In genomic region chr1:54094001-54094729, GRCh38 we compare ENCODE assay signal across 21 cellular contexts. TPM values are rescaled to one million over a fixed set of nuclear protein-coding genes. Genes with fewer than 3 reads are reported as not detected.
A peak's percentile ranks its signal among the peaks of the same experiment; 100 is the strongest.
DNase-seq lines count a peak whose midpoint lies in the region; ATAC-seq, FAIRE-seq and TF ChIP-seq lines count a peak whose summit lies in the region.
"Had no signal": no experiment of that assay in that cellular context is flagged by ENCODE, and none has a peak within 500 bp of the region (broad histone marks: within the 10 kb centered on the region; RNA-seq: fewer than 3 reads in every experiment).

No MANE protein-coding gene starts in this region.

- ATAC-seq in CD8-positive, alpha-beta T cell, result no peak
- ATAC-seq in HepG2 (peak; percentile 81), HG02981 (IDR thresholded peaks at IDR 0.05; ENCODE audit: unreplicated experiment) (no peak), GM19351 (IDR thresholded peaks at IDR 0.05; ENCODE audit: unreplicated experiment) (no peak)
- ATAC-seq: A549, GM23338, Panc1 had no signal

- no peaks in the 10 kb centered on the region for H3K9me3 ChIP-seq in CD8-positive, alpha-beta T cell (ENCODE audit: low read length)
- H3K9me3 ChIP-seq in HepG2 (ENCODE audit: low read length) (no peaks in the 10 kb centered on the region), prostate gland (no peaks in the 10 kb centered on the region)
- H3K9me3 ChIP-seq: A549 had no signal

- no peak overlapping the region for H2AFZ ChIP-seq in HepG2 (ENCODE audit: low read length)
- H2AFZ ChIP-seq: GM23338 had no signal

- peaks cover 64% of the 10 kb centered on the region for H3K36me3 Mint-ChIP-seq in CD8-positive, alpha-beta T cell
- peaks cover 7% of the 10 kb centered on the region for H3K36me3 Mint-ChIP-seq in chondrocyte (ENCODE audit: low read depth)

- intact Hi-C loops in CD8-positive, alpha-beta T cell (cut with DNase I, micrococcal nuclease), result no loop called here
- intact Hi-C loops in HepG2 (cut with micrococcal nuclease; ENCODE audit: unreplicated experiment) (no loop called here), prostate gland (cut with DNase I) (no loop called here)

- no peaks in the 10 kb centered on the region for H3K4me1 ChIP-seq in CD8-positive, alpha-beta T cell (ENCODE audit: insufficient read depth, low read length)
- peaks cover 38% of the 10 kb centered on the region for H3K4me1 ChIP-seq in HepG2 (ENCODE audit: insufficient read depth, low read length)
- no peaks in the 10 kb centered on the region for H3K4me1 ChIP-seq in prostate gland (replicated peaks)

- CTCF ChIA-PET in CD8-positive, alpha-beta T cell (lab: Charles Lee), result no interaction called here
- CTCF ChIA-PET in HepG2 (lab: Yijun Ruan, JAX; ENCODE audit: low intra/inter-chr PET ratio, low total read pairs), result interaction anchor here (0.8 kb wide), 1 partner anchor 24 kb away, joined by 3 read pairs; no protein-coding TSS in a partner anchor

- TF ChIP-seq EP300 in HepG2 (IDR thresholded peaks at IDR 0.05; ENCODE audit: low read depth in 2 of 2, low read length in 2 of 2) (no peak), HepG2 (CRISPR knock-in tag; IDR thresholded peaks at IDR 0.05; ENCODE audit: borderline replicate concordance) (no peak)

- peaks cover 8% of the 10 kb centered on the region for H3K36me3 ChIP-seq in CD8-positive, alpha-beta T cell (ENCODE audit: insufficient read depth, low read length)
- H3K36me3 ChIP-seq in bronchial epithelial cell (ENCODE audit: control insufficient read depth, insufficient read depth, low read length), result peaks cover 2% of the 10 kb centered on the region
- H3K36me3 ChIP-seq in HepG2 (replicated peaks in 1 of 2; ENCODE audit: control insufficient read depth in 1 of 2, insufficient read depth in 2 of 2, low read length in 2 of 2), result peaks cover 0 to 9% of the 10 kb centered on the region in 2 experiments; a peak in 3 of 5 replicates
- no peaks in the 10 kb centered on the region for H3K36me3 ChIP-seq in prostate gland

- TF ChIP-seq CTCF in CD8-positive, alpha-beta T cell (IDR thresholded peaks at IDR 0.05), result no peak
- TF ChIP-seq CTCF in bronchial epithelial cell (IDR thresholded peaks at IDR 0.05; ENCODE audit: insufficient read depth, low read length, severe bottlenecking) (no peak), HepG2 (CRISPR knock-in tag; IDR thresholded peaks at IDR 0.05) (no peak), prostate gland (IDR thresholded peaks at IDR 0.05) (no peak), chondrocyte (IDR thresholded peaks at IDR 0.05) (no peak)

- POLR2A ChIA-PET in CD8-positive, alpha-beta T cell (lab: Charles Lee), result no interaction called here
- POLR2A ChIA-PET in HepG2 (lab: Yijun Ruan, JAX), result no interaction called here

- peak overlapping the region; percentile 68 for H3K27ac Mint-ChIP-seq in CD8-positive, alpha-beta T cell
- H3K27ac Mint-ChIP-seq in chondrocyte (ENCODE audit: unreplicated experiment), result no peak overlapping the region
- H3K27ac Mint-ChIP-seq: GM23338 had no signal

- H3K27me3 Mint-ChIP-seq in CD8-positive, alpha-beta T cell (ENCODE audit: low read depth), result no peaks in the 10 kb centered on the region
- H3K27me3 Mint-ChIP-seq in chondrocyte (ENCODE audit: low read depth), result no peaks in the 10 kb centered on the region

- no peaks in the 10 kb centered on the region for H3K27me3 ChIP-seq in CD8-positive, alpha-beta T cell (ENCODE audit: insufficient read depth, low read length)
- no peaks in the 10 kb centered on the region for H3K27me3 ChIP-seq in bronchial epithelial cell (ENCODE audit: control insufficient read depth, insufficient read depth, low read length)
- no peaks in the 10 kb centered on the region for H3K27me3 ChIP-seq in HepG2 (ENCODE audit: control insufficient read depth in 1 of 2, insufficient read depth in 2 of 2, low read length in 2 of 2)
- no peaks in the 10 kb centered on the region for H3K27me3 ChIP-seq in prostate gland (replicated peaks; ENCODE audit: insufficient read depth)

- no TSS peak for BruUV-seq in HepG2 (replicated peaks; lab: Mats Ljungman, UMichigan)

- H3K79me2 ChIP-seq in HepG2 (ENCODE audit: insufficient read depth, low read length), result no peaks in the 10 kb centered on the region

- no peak overlapping the region for H3K27ac ChIP-seq in CD8-positive, alpha-beta T cell (ENCODE audit: low read depth, low read length)
- H3K27ac ChIP-seq in HepG2 (ENCODE audit: extremely low read length, insufficient read depth, low read length), result peak overlapping the region; percentile 38
- peak overlapping the region; percentile 22 to 58 for H3K27ac ChIP-seq in prostate gland
- H3K27ac ChIP-seq: A549, KMS-11 had no signal

- no peaks in the 10 kb centered on the region for H3K4me1 Mint-ChIP-seq in CD8-positive, alpha-beta T cell (ENCODE audit: low read depth)
- H3K4me1 Mint-ChIP-seq in chondrocyte (ENCODE audit: low read depth), result no peaks in the 10 kb centered on the region

- H3K4me3 ChIP-seq in CD8-positive, alpha-beta T cell (ENCODE audit: low read depth, low read length), result no peak overlapping the region
- H3K4me3 ChIP-seq in bronchial epithelial cell (ENCODE audit: low read depth, low read length), result no peak overlapping the region
- H3K4me3 ChIP-seq in HepG2 (replicated peaks in 1 of 3; ENCODE audit: insufficient read depth in 1 of 3, low read depth in 2 of 3, low read length in 3 of 3), result no peak overlapping the region
- no peak overlapping the region for H3K4me3 ChIP-seq in prostate gland
- H3K4me3 ChIP-seq: A549, GM23338 had no signal

- H3K9ac ChIP-seq in HepG2 (ENCODE audit: insufficient read depth, low read depth, low read length), result no peak overlapping the region
- H3K9ac ChIP-seq: KMS-11 had no signal

- peak; percentile 86 for FAIRE-seq in bronchial epithelial cell (lab: Jason Lieb, UNC)
- FAIRE-seq in HepG2 (lab: Jason Lieb, UNC), result peak; percentile 63
- FAIRE-seq: A549, GM12892 had no signal

- H3K4me3 Mint-ChIP-seq in CD8-positive, alpha-beta T cell, result no peak overlapping the region
- H3K4me3 Mint-ChIP-seq in chondrocyte (ENCODE audit: unreplicated experiment), result no peak overlapping the region
- H3K4me3 Mint-ChIP-seq: GM23338 had no signal

- 72% methylated on average over 4 of the region's 4 CpGs for WGBS in HepG2 (ENCODE audit: low lambda C conversion rate)
- 87% methylated on average over 4 of the region's 4 CpGs for WGBS in prostate gland

- in situ Hi-C loops in HepG2 (cut with HindIII; ENCODE audit: extremely low pct_ligation_motif_present, low pct_unique_long_range_greater_than_20kb), result no loop called here

- TF ChIP-seq POLR2A in HepG2 (IDR thresholded peaks at IDR 0.05; ENCODE audit: insufficient read depth in 1 of 2, low read depth in 2 of 2, low read length in 2 of 2) (no peak), prostate gland (IDR thresholded peaks at IDR 0.05) (no peak)

- no peaks in the 10 kb centered on the region for H3K9me3 Mint-ChIP-seq in CD8-positive, alpha-beta T cell
- no peaks in the 10 kb centered on the region for H3K9me3 Mint-ChIP-seq in chondrocyte (ENCODE audit: low read depth)
- H3K9me3 Mint-ChIP-seq: GM23338 had no signal

- no peak for DNase-seq in CD8-positive, alpha-beta T cell
- DNase-seq in bronchial epithelial cell (ENCODE audit: low read depth), result peak; percentile 15
- DNase-seq in HepG2 (ENCODE audit: low spot score), result peak; percentile 24
- no peak for DNase-seq in prostate gland (ENCODE audit: low spot score)
- no peak for DNase-seq in NCI-H526 (lab: John Stamatoyannopoulos, UW)
- DNase-seq in chondrocyte (ENCODE audit: low spot score), result no peak
- DNase-seq: DND-41, GDM1, NCI-H1105, NCI-H187, NCI-H446 treated with DMSO at 0.1 percent for 48 hours, NCI-H82, SHP77 had no signal

- H3K4me2 ChIP-seq in HepG2 (ENCODE audit: low read depth, low read length), result peak overlapping the region; percentile 8; the same call in 1 of the 2 replicates
- H3K4me2 ChIP-seq: A549, GM23338, KMS-11 had no signal

- no peak for TF ChIP-seq RAD21 in HepG2 (CRISPR knock-in tag; IDR thresholded peaks at IDR 0.05)

- H4K20me1 ChIP-seq in HepG2 (ENCODE audit: insufficient read depth, low read length), result no peaks in the 10 kb centered on the region

RNA-seq across cellular contexts. Expression of gene TCEANC2, which starts 40.8 kb away (rescaled TPM):
- 1 to 10 TPM; 1.8 to 2.1 TPM for total RNA-seq in CD8-positive, alpha-beta T cell
- total RNA-seq in bronchial epithelial cell, result 2.4 and 3.6 TPM in 2 replicates
- total RNA-seq in HepG2 (2016; rRNA removed; fragmentation: Illumina TruSeq; extraction: Trizol), result 5.0 and 6.1 TPM in 2 replicates
- 0.51 and 0.88 TPM in 2 replicates for total RNA-seq in HepG2 (2016; cell fraction: cytosol; rRNA removed; fragmentation: Illumina TruSeq; extraction: Trizol; ENCODE audit: low read depth)
- 4.8 and 6.8 TPM in 2 replicates for total RNA-seq in HepG2 (2016; cell fraction: insoluble cytoplasmic fraction; rRNA removed; fragmentation: Illumina TruSeq; extraction: Trizol)
- total RNA-seq in HepG2 (2016; cell fraction: membrane; rRNA removed; fragmentation: Illumina TruSeq; extraction: Trizol), result 1.6 and 1.8 TPM in 2 replicates
- total RNA-seq in HepG2 (2016; cell fraction: nucleus; rRNA removed; fragmentation: Illumina TruSeq; extraction: Trizol), result 2.0 and 3.7 TPM in 2 replicates
- polyA plus RNA-seq in HepG2 (2011; rRNA removed), result 3.6 and 3.8 TPM in 2 replicates
- 2.2 and 2.3 TPM in 2 replicates for polyA plus RNA-seq in HepG2 (2011; cell fraction: cytosol; rRNA removed)
- polyA plus RNA-seq in HepG2 (2011; cell fraction: nucleus; rRNA removed), result 3.6 and 4.3 TPM in 2 replicates
- 1.6 and 2.4 TPM in 2 replicates for polyA plus RNA-seq in HepG2 (2012)
- 0.37 and 0.94 TPM in 2 replicates for polyA plus RNA-seq in HepG2 (2016; cell fraction: cytosol; fragmentation: Illumina TruSeq; extraction: Trizol; ENCODE audit: low read depth)
- polyA plus RNA-seq in HepG2 (2016; cell fraction: insoluble cytoplasmic fraction; fragmentation: Illumina TruSeq; extraction: Trizol; ENCODE audit: low read depth), result 5.2 and 8.7 TPM in 2 replicates
- 1.3 and 1.5 TPM in 2 replicates for polyA plus RNA-seq in HepG2 (2016; cell fraction: membrane; fragmentation: Illumina TruSeq; extraction: Trizol; ENCODE audit: low read depth)
- polyA plus RNA-seq in HepG2 (2016; cell fraction: nucleus; fragmentation: Illumina TruSeq; extraction: Trizol; ENCODE audit: insufficient read depth, low read depth), result 3.7 and 5.4 TPM in 2 replicates
- polyA minus RNA-seq in HepG2 (2011; rRNA and poly(A)+ RNA removed; ENCODE audit: low replicate concordance), result 4.6 and 9.1 TPM in 2 replicates
- polyA minus RNA-seq in HepG2 (2011; cell fraction: cytosol; rRNA and poly(A)+ RNA removed), result 1.5 and 2.2 TPM in 2 replicates
- 4.4 and 5.6 TPM in 2 replicates for polyA minus RNA-seq in HepG2 (2011; cell fraction: nucleus; rRNA and poly(A)+ RNA removed)
- total RNA-seq in prostate gland, result 1 to 10 TPM; 2.5 to 5.0 TPM
- 3.6 to 4.8 TPM (median 3.9 TPM) in 3 replicates for total RNA-seq in chondrocyte

RNA-seq across cellular contexts. Expression of gene TMEM59, which starts 41.2 kb away (rescaled TPM):
- total RNA-seq in CD8-positive, alpha-beta T cell, result 100 to 1,000 TPM; 125 to 142 TPM
- 191 and 315 TPM in 2 replicates for total RNA-seq in bronchial epithelial cell
- total RNA-seq in HepG2 (2016; rRNA removed; fragmentation: Illumina TruSeq; extraction: Trizol), result 98.2 and 147 TPM in 2 replicates
- total RNA-seq in HepG2 (2016; cell fraction: cytosol; rRNA removed; fragmentation: Illumina TruSeq; extraction: Trizol; ENCODE audit: low read depth), result 69.6 and 74.1 TPM in 2 replicates
- 103 and 155 TPM in 2 replicates for total RNA-seq in HepG2 (2016; cell fraction: insoluble cytoplasmic fraction; rRNA removed; fragmentation: Illumina TruSeq; extraction: Trizol)
- 71.1 and 72.1 TPM in 2 replicates for total RNA-seq in HepG2 (2016; cell fraction: membrane; rRNA removed; fragmentation: Illumina TruSeq; extraction: Trizol)
- 118 and 122 TPM in 2 replicates for total RNA-seq in HepG2 (2016; cell fraction: nucleus; rRNA removed; fragmentation: Illumina TruSeq; extraction: Trizol)
- 354 and 363 TPM in 2 replicates for polyA plus RNA-seq in HepG2 (2011; rRNA removed)
- polyA plus RNA-seq in HepG2 (2011; cell fraction: cytosol; rRNA removed), result 200 and 292 TPM in 2 replicates
- 51.7 and 67.8 TPM in 2 replicates for polyA plus RNA-seq in HepG2 (2011; cell fraction: nucleus; rRNA removed)
- polyA plus RNA-seq in HepG2 (2012), result 215 and 233 TPM in 2 replicates
- 60.3 and 66.9 TPM in 2 replicates for polyA plus RNA-seq in HepG2 (2016; cell fraction: cytosol; fragmentation: Illumina TruSeq; extraction: Trizol; ENCODE audit: low read depth)
- 85.0 and 92.7 TPM in 2 replicates for polyA plus RNA-seq in HepG2 (2016; cell fraction: insoluble cytoplasmic fraction; fragmentation: Illumina TruSeq; extraction: Trizol; ENCODE audit: low read depth)
- polyA plus RNA-seq in HepG2 (2016; cell fraction: membrane; fragmentation: Illumina TruSeq; extraction: Trizol; ENCODE audit: low read depth), result 53.7 and 61.9 TPM in 2 replicates
- polyA plus RNA-seq in HepG2 (2016; cell fraction: nucleus; fragmentation: Illumina TruSeq; extraction: Trizol; ENCODE audit: insufficient read depth, low read depth), result 154 and 158 TPM in 2 replicates
- polyA minus RNA-seq in HepG2 (2011; rRNA and poly(A)+ RNA removed; ENCODE audit: low replicate concordance), result 163 and 204 TPM in 2 replicates
- polyA minus RNA-seq in HepG2 (2011; cell fraction: cytosol; rRNA and poly(A)+ RNA removed), result 93.6 and 117 TPM in 2 replicates
- polyA minus RNA-seq in HepG2 (2011; cell fraction: nucleus; rRNA and poly(A)+ RNA removed), result 36.6 and 61.8 TPM in 2 replicates
- 100 to 1,000 TPM; 394 to 817 TPM for total RNA-seq in prostate gland
- total RNA-seq in chondrocyte, result 294 to 335 TPM (median 301 TPM) in 3 replicates

RNA-seq across cellular contexts. Expression of gene CDCP2, which starts 58.6 kb away (rescaled TPM):
- not detected for total RNA-seq in CD8-positive, alpha-beta T cell
- not detected in 2 replicates for total RNA-seq in bronchial epithelial cell
- total RNA-seq in HepG2 (2016; rRNA removed; fragmentation: Illumina TruSeq; extraction: Trizol), result not detected in 2 replicates
- total RNA-seq in HepG2 (2016; cell fraction: cytosol; rRNA removed; fragmentation: Illumina TruSeq; extraction: Trizol; ENCODE audit: low read depth), result not detected in 2 replicates
- not detected in 2 replicates for total RNA-seq in HepG2 (2016; cell fraction: insoluble cytoplasmic fraction; rRNA removed; fragmentation: Illumina TruSeq; extraction: Trizol)
- total RNA-seq in HepG2 (2016; cell fraction: membrane; rRNA removed; fragmentation: Illumina TruSeq; extraction: Trizol), result not detected in 2 replicates
- not detected in 2 replicates for total RNA-seq in HepG2 (2016; cell fraction: nucleus; rRNA removed; fragmentation: Illumina TruSeq; extraction: Trizol)
- 0.03 TPM in 1 of 2 replicates, not detected in the other for polyA plus RNA-seq in HepG2 (2011; rRNA removed)
- not detected in 2 replicates for polyA plus RNA-seq in HepG2 (2011; cell fraction: cytosol; rRNA removed)
- not detected in 2 replicates for polyA plus RNA-seq in HepG2 (2011; cell fraction: nucleus; rRNA removed)
- polyA plus RNA-seq in HepG2 (2012), result not detected in 2 replicates
- not detected in 2 replicates for polyA plus RNA-seq in HepG2 (2016; cell fraction: cytosol; fragmentation: Illumina TruSeq; extraction: Trizol; ENCODE audit: low read depth)
- not detected in 2 replicates for polyA plus RNA-seq in HepG2 (2016; cell fraction: insoluble cytoplasmic fraction; fragmentation: Illumina TruSeq; extraction: Trizol; ENCODE audit: low read depth)
- not detected in 2 replicates for polyA plus RNA-seq in HepG2 (2016; cell fraction: membrane; fragmentation: Illumina TruSeq; extraction: Trizol; ENCODE audit: low read depth)
- polyA plus RNA-seq in HepG2 (2016; cell fraction: nucleus; fragmentation: Illumina TruSeq; extraction: Trizol; ENCODE audit: insufficient read depth, low read depth), result not detected in 2 replicates
- polyA minus RNA-seq in HepG2 (2011; rRNA and poly(A)+ RNA removed; ENCODE audit: low replicate concordance), result not detected in 2 replicates
- polyA minus RNA-seq in HepG2 (2011; cell fraction: cytosol; rRNA and poly(A)+ RNA removed), result not detected in 2 replicates
- not detected in 2 replicates for polyA minus RNA-seq in HepG2 (2011; cell fraction: nucleus; rRNA and poly(A)+ RNA removed)
- total RNA-seq in prostate gland, result under 1 TPM in 1 of 2 donors, not detected in 1; 0.23 TPM
- not detected in 3 replicates for total RNA-seq in chondrocyte
- total RNA-seq: GM23338, MCF 10A had no signal
- polyA plus RNA-seq: A549, GM23338 had no signal

Comparison
In these comparisons a context has a peak if more than half of its experiments do, and no peak if none do; other contexts are left out.
1. DNase-seq: peak in bronchial epithelial cell (single experiment) and HepG2 (single experiment); none in CD8-positive, alpha-beta T cell (0 of 7), prostate gland (single experiment), NCI-H526 (0 of 2) and chondrocyte (single experiment).